In the genomic region with DNA sequence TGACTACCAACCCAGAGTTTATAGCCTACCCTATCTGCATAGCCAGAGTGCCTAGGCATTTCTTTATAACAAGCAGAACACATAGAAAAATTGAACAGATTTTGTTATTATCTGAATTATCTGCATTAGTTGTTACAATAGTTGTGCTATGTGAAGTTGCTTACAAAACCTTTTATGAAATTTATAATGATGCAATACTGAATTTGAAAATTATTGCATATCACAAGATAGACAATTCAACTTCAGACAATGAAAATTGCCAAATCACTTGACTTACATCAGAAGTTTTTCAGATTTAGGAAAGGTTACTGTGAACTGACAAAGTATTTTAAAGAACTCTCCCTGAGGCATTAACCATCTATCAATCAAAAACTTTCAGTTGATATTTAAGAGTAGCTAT, we compare ENCODE assay signal across 32 cellular contexts.
"Had no signal": no experiment of that assay in that cellular context is flagged by ENCODE, and none has a peak within 500 bp of the region (broad histone marks: within the 10 kb centered on the region; RNA-seq: fewer than 3 reads in every experiment).

No MANE protein-coding gene starts in this region.

- H3K4me3 ChIP-seq: ascending aorta, cardiac muscle cell had no signal

- ATAC-seq: activated CD8-positive, alpha-beta T cell treated with anti-CD3 and anti-CD28 coated beads for 36 hours; activated naive CD4-positive, alpha-beta T cell treated with anti-CD3 and anti-CD28 coated beads, Interleukin-2, amount 50 U/mL, for 72 hours; activated T-cell treated with anti-CD3 and anti-CD28 coated beads, Interleukin-2, amount 50 U/mL, for 4 hours; activated T-cell treated with anti-CD3 and anti-CD28 coated beads, Interleukin-2, amount 50 U/mL, for 72 hours; activated T-helper 17 cell treated with anti-CD3 and anti-CD28 coated beads, Interleukin-2, amount 50 U/mL, for 72 hours had no signal

- H3K4me1 ChIP-seq: ascending aorta had no signal

- H3K27ac ChIP-seq: ascending aorta, cardiac muscle cell, VCaP had no signal

- H3K36me3 ChIP-seq: ascending aorta, cardiac muscle cell had no signal

- DNase-seq: activated B cell treated with CpG ODN at 0.5 μM for 24 hours; activated CD4-positive, alpha-beta memory T cell treated with anti-CD3 and anti-CD28 coated beads for 36 hours; activated CD4-positive, alpha-beta T cell treated with anti-CD3 and anti-CD28 coated beads for 4 hours; activated CD4-positive, alpha-beta T cell treated with anti-CD3 and anti-CD28 coated beads, Interleukin-2, amount 10 ng/mL, durations not matched to agents 24 days and 14 days; activated CD4-positive, alpha-beta T cell treated with anti-CD3 and anti-CD28 coated beads, Interleukin-2, amount 50 U/mL, for 1 hour; activated CD4-positive, alpha-beta T cell treated with anti-CD3 and anti-CD28 coated beads, Interleukin-2, amount 50 U/mL, for 4 hours; activated CD4-positive, CD25-positive, alpha-beta regulatory T cell treated with anti-CD3 and anti-CD28 coated beads, Interleukin-2, amount 50 U/mL, for 72 hours; activated CD8-positive, alpha-beta memory T cell treated with anti-CD3 and anti-CD28 coated beads, Interleukin-2, amount 50 U/mL, for 4 hours; activated CD8-positive, alpha-beta T cell treated with anti-CD3 and anti-CD28 coated beads for 36 hours; activated effector memory CD4-positive, alpha-beta T cell treated with anti-CD3 and anti-CD28 coated beads, Interleukin-2, amount 50 U/mL, for 16 hours; activated gamma-delta T cell treated with Interleukin-2 at 50 U/mL for 16 hours; activated naive CD4-positive, alpha-beta T cell; activated naive CD4-positive, alpha-beta T cell treated with anti-CD3 and anti-CD28 coated beads for 36 hours; activated naive CD4-positive, alpha-beta T cell treated with anti-CD3 and anti-CD28 coated beads, Interleukin-2, amount 50 U/mL, for 16 hours; activated naive CD8-positive, alpha-beta T cell treated with anti-CD3 and anti-CD28 coated beads for 36 hours; activated T-cell treated with anti-CD3 and anti-CD28 coated beads for 4 hours; activated T-cell treated with anti-CD3 and anti-CD28 coated beads, Interleukin-2, amount 50 U/mL, for 1 hour; activated T-cell treated with anti-CD3 and anti-CD28 coated beads, Interleukin-2, amount 50 U/mL, for 4 hours; activated T-cell treated with anti-CD3 and anti-CD28 coated beads, Interleukin-2, amount 50 U/mL, for 72 hours; amygdala; anterior cingulate cortex; caudate nucleus; cerebellar nuclear complex; T-helper 2 cell; T-helper 9 cell had no signal

- FAIRE-seq: bronchial epithelial cell, TTC549 had no signal

- H3K27me3 ChIP-seq: ascending aorta, cardiac muscle cell had no signal

- H3K9me3 ChIP-seq: ascending aorta had no signal
